8 cellular contexts compared by ENCODE assay signal in the genomic region with DNA sequence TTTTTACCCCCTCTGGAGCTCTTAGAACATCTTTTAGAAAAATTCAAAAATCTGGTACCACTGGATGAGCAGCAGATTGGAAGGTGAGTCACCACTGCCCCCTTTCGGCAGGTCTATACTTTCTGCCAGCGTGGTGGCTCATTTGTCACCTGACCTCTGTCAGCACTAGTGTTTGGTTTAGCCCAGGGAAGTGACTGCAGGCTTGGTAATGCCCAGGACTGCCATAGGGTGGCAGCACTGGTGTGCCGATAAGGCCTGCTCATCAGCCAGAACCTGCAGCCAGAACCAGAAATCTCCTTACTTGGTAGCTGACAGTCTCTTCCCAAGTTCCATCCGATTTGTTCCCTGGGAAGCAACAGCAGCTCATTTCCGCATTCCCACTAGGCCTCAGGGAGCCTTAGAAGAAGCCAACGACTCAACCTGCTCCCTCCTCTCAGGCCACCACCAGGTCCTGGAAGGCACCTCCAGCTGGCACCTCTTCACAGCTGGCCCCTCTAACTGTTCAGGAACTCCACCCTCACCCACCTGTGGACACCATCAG. TPM values are rescaled to one million over a fixed set of nuclear protein-coding genes. Genes with fewer than 3 reads are reported as not detected.
A peak's percentile ranks its signal among the peaks of the same experiment; 100 is the strongest.
DNase-seq lines count a peak whose midpoint lies in the region; ATAC-seq, FAIRE-seq and TF ChIP-seq lines count a peak whose summit lies in the region.

No MANE protein-coding gene starts in this region.

- H3K27me3 ChIP-seq in A673 (replicated peaks; ENCODE audit: insufficient read depth, low read depth, low read length, poor library complexity) (no peaks in the 10 kb centered on the region), brain microvascular endothelial cell (replicated peaks) (no peaks in the 10 kb centered on the region), iPS-20b (ENCODE audit: insufficient read depth, low read length) (no peaks in the 10 kb centered on the region), small intestine (ENCODE audit: control insufficient read depth in 2 of 2, insufficient read depth in 2 of 2, low read length in 2 of 2) (no peaks in the 10 kb centered on the region)

- intact Hi-C loops in A673 (cut with micrococcal nuclease; ENCODE audit: unreplicated experiment): loop anchor here (5.0 kb wide), 1 partner anchor 65 kb away; no protein-coding TSS in a partner anchor

- CTCF ChIA-PET in A673 (lab: Charles Lee): interaction anchor here (0.6 to 1.4 kb wide), 6 partner anchors 13 to 1503 kb away, joined by 3 to 6 read pairs (median 4); no protein-coding TSS in a partner anchor

- no peaks in the 10 kb centered on the region for H3K9me3 ChIP-seq in A673 (ENCODE audit: low read depth, low read length, poor library complexity, severe bottlenecking)
- H3K9me3 ChIP-seq in iPS-20b (ENCODE audit: insufficient read depth, low read depth, low read length): no peaks in the 10 kb centered on the region
- no peaks in the 10 kb centered on the region for H3K9me3 ChIP-seq in small intestine (ENCODE audit: control insufficient read depth, low read depth)

- H3K4me1 ChIP-seq in A673 (ENCODE audit: insufficient read depth, low read length, poor library complexity, severe bottlenecking): no peaks in the 10 kb centered on the region
- peaks cover 11% of the 10 kb centered on the region for H3K4me1 ChIP-seq in iPS-20b (ENCODE audit: insufficient read depth, low read length)
- peaks cover under 1 to 2% of the 10 kb centered on the region in 2 donors for H3K4me1 ChIP-seq in small intestine (ENCODE audit: control insufficient read depth in 2 of 2, insufficient read depth in 1 of 2, low read depth in 1 of 2, low read length in 1 of 2)

- peak overlapping the region; percentile 57; the same call in 1 of the 2 replicates for H3K9ac ChIP-seq in iPS-20b (ENCODE audit: low read depth, low read length)

- POLR2A ChIA-PET in A673 (lab: Charles Lee; ENCODE audit: low non-redundant PET): no interaction called here

- FAIRE-seq in TTC549 (lab: Jason Lieb, UNC): peak; percentile 92
- no peak for FAIRE-seq in small intestine (lab: Jason Lieb, UNC)

- H3K27ac ChIP-seq in A673 (ENCODE audit: low read depth, low read length, poor library complexity, severe bottlenecking) (peak overlapping the region; percentile 44), brain microvascular endothelial cell (no peak overlapping the region), iPS-20b (ENCODE audit: low read length) (peak overlapping the region; percentile 91), small intestine (ENCODE audit: low read depth in 1 of 2, low read length in 1 of 2) (peak overlapping the region in 1 of 2 donors; percentile 68)

- TF ChIP-seq CTCF in A673 (conservative IDR thresholded peaks at IDR 0.05; ENCODE audit: low read depth, low read length) (peak; percentile 100), brain microvascular endothelial cell (IDR thresholded peaks at IDR 0.05; ENCODE audit: low read depth, low read length, missing control alignments) (peak; percentile 97)

- in situ Hi-C loops in brain microvascular endothelial cell (cut with HindIII; ENCODE audit: low pct_ligation_motif_present, low sequenced_read_pairs): no loop called here

- peak; percentile 98 for ATAC-seq in GM18867 (IDR thresholded peaks at IDR 0.05; ENCODE audit: unreplicated experiment)
- peak; percentile 92 for ATAC-seq in HG03097 (IDR thresholded peaks at IDR 0.05; ENCODE audit: low FRiP score, unreplicated experiment)

- H3K36me3 ChIP-seq in A673 (ENCODE audit: insufficient read depth, low read length, poor library complexity, severe bottlenecking) (peaks cover 15% of the 10 kb centered on the region), brain microvascular endothelial cell (replicated peaks) (peaks cover 31% of the 10 kb centered on the region), iPS-20b (ENCODE audit: insufficient read depth, low read depth, low read length) (peaks cover 25% of the 10 kb centered on the region), small intestine (ENCODE audit: control insufficient read depth in 2 of 2, insufficient read depth in 2 of 2, low read length in 2 of 2) (peaks cover 9 to 13% of the 10 kb centered on the region in 2 donors)

- BruUV-seq in A673 (replicated peaks; lab: Mats Ljungman, UMichigan): no TSS peak

- WGBS in small intestine, 3 donors: 29 to 46% (median 46%) methylated on average over 6 of the region's 6 CpGs

- H3K4me3 ChIP-seq in A673 (ENCODE audit: low read depth, low read length, poor library complexity, severe bottlenecking) (no peak overlapping the region), brain microvascular endothelial cell (ENCODE audit: low read depth, low read length) (no peak overlapping the region), iPS-20b (ENCODE audit: low read length) (no peak overlapping the region), small intestine (ENCODE audit: low read depth in 1 of 2, low read length in 2 of 2) (no peak overlapping the region)

- DNase-seq in A673 (ENCODE audit: low spot score): peak; percentile 96
- DNase-seq in NCI-H2107 treated with DMSO at 0.1 percent for 48 hours (lab: John Stamatoyannopoulos, UW; ENCODE audit: unreplicated experiment): peak; percentile 92
- peak; percentile 97 for DNase-seq in brain microvascular endothelial cell
- peak; percentile 94 for DNase-seq in small intestine

RNA-seq across cellular contexts. Expression of a gene that starts 6.8 kb away (rescaled TPM):
- 34.7 and 37.5 TPM in 2 replicates for total RNA-seq in A673 (2021)
- 10 to 100 TPM; 26.6 to 53.2 (median 40.0) TPM for polyA plus RNA-seq in small intestine

RNA-seq across cellular contexts. Expression of a gene that starts 59.9 kb away (rescaled TPM):
- total RNA-seq in A673 (2021): not detected in 2 replicates
- 10 to 100 TPM in 1 of 3 donors, under 1 TPM in 1, not detected in 1; 0.81 to 16.8 TPM for polyA plus RNA-seq in small intestine
